11 cellular contexts compared by ENCODE assay signal in genomic region chr10:70889291-70889690, GRCh38. TPM values are rescaled to one million over a fixed set of nuclear protein-coding genes. Genes with fewer than 3 reads are reported as not detected.
DNase-seq lines count a peak whose midpoint lies in the region; ATAC-seq and TF ChIP-seq lines count a peak whose summit lies in the region.
"Had no signal": no experiment of that assay in that cellular context is flagged by ENCODE, and none has a peak within 500 bp of the region (broad histone marks: within the 10 kb centered on the region; RNA-seq: fewer than 3 reads in every experiment).

No MANE protein-coding gene starts in this region.

- no peaks in the 10 kb centered on the region for H3K27me3 ChIP-seq in MG63
- H3K27me3 ChIP-seq in adipocyte (replicated peaks; ENCODE audit: control insufficient read depth, insufficient read depth, low read length), result no peaks in the 10 kb centered on the region
- no peaks in the 10 kb centered on the region for H3K27me3 ChIP-seq in body of pancreas

- no peak overlapping the region for H3K27ac Mint-ChIP-seq in activated CD4-positive, alpha-beta T cell treated with anti-CD3 and anti-CD28 coated beads for 36 hours
- H3K27ac Mint-ChIP-seq in nephron progenitor cell, result no peak overlapping the region

- 42 to 53% methylated on average over 3 of the region's 3 CpGs for WGBS in body of pancreas, 2 donors

- H3K4me1 ChIP-seq in adipocyte (ENCODE audit: control insufficient read depth, insufficient read depth, low read length), result peaks cover 40% of the 10 kb centered on the region
- peaks cover 46% of the 10 kb centered on the region for H3K4me1 ChIP-seq in body of pancreas

- peaks cover 27% of the 10 kb centered on the region for H3K4me1 Mint-ChIP-seq in activated CD4-positive, alpha-beta T cell treated with anti-CD3 and anti-CD28 coated beads for 36 hours
- H3K4me1 Mint-ChIP-seq in nephron progenitor cell, result peaks cover 57% of the 10 kb centered on the region

- H3K9me3 ChIP-seq in MG63 (no peaks in the 10 kb centered on the region), adipocyte (ENCODE audit: control insufficient read depth, low read length) (no peaks in the 10 kb centered on the region), body of pancreas (no peaks in the 10 kb centered on the region)
- H3K9me3 ChIP-seq: thoracic aorta had no signal

- H3K4me3 ChIP-seq in MG63 (peak overlapping the region; percentile 56), adipocyte (ENCODE audit: low read length) (peak overlapping the region; percentile 88), body of pancreas (no peak overlapping the region)

- H3K27me3 Mint-ChIP-seq in activated CD4-positive, alpha-beta T cell treated with anti-CD3 and anti-CD28 coated beads for 36 hours, result no peaks in the 10 kb centered on the region
- H3K27me3 Mint-ChIP-seq in nephron progenitor cell (ENCODE audit: low read depth, poor library complexity), result peaks cover 4% of the 10 kb centered on the region

- ATAC-seq in activated CD4-positive, alpha-beta T cell treated with anti-CD3 and anti-CD28 coated beads for 36 hours, result no peak
- ATAC-seq in body of pancreas, result no peak

- intact Hi-C loops in activated CD4-positive, alpha-beta T cell treated with anti-CD3 and anti-CD28 coated beads for 36 hours (cut with DNase I, micrococcal nuclease), result loop anchor here in 1 of 2 experiments (2.0 kb wide), 1 partner anchor 74 kb away; the partner anchor contains the start of gene SGPL1
- intact Hi-C loops in body of pancreas (cut with DNase I), result no loop called here
- intact Hi-C loops in posterior vena cava (cut with DNase I), result loop anchor here in 1 of 2 donors (5.0 kb wide), 1 partner anchor 72 kb away; the partner anchor contains the start of gene SGPL1

- peak overlapping the region; percentile 73 for H3K4me3 Mint-ChIP-seq in activated CD4-positive, alpha-beta T cell treated with anti-CD3 and anti-CD28 coated beads for 36 hours
- peak overlapping the region; percentile 79 for H3K4me3 Mint-ChIP-seq in nephron progenitor cell

- POLR2A ChIA-PET in activated CD4-positive, alpha-beta T cell treated with anti-CD3 and anti-CD28 coated beads for 36 hours (lab: Charles Lee), result interaction anchor here (0.7 kb wide), 1 partner anchor 14 kb away, joined by 3 read pairs; no protein-coding TSS in a partner anchor

- peaks cover 3% of the 10 kb centered on the region for H3K36me3 ChIP-seq in MG63
- H3K36me3 ChIP-seq in adipocyte (ENCODE audit: control insufficient read depth, insufficient read depth, low read length, severe bottlenecking), result peaks cover 13% of the 10 kb centered on the region
- H3K36me3 ChIP-seq in body of pancreas (replicated peaks in 1 of 2; ENCODE audit: insufficient read depth in 1 of 2, low read depth in 2 of 2), result peaks cover 0 to 6% of the 10 kb centered on the region in 2 donors
- H3K36me3 ChIP-seq: thoracic aorta had no signal

- peak overlapping the region in 1 of 4 donors; percentile 93 for H3K27ac ChIP-seq in body of pancreas

- no peak for DNase-seq in activated CD4-positive, alpha-beta T cell treated with anti-CD3 and anti-CD28 coated beads for 36 hours
- DNase-seq in activated CD4-positive, alpha-beta T cell treated with anti-CD3 and anti-CD28 coated beads, Interleukin-2, amount 50 U/mL, for 48 hours, result no peak
- DNase-seq in MG63 (no peak), adipocyte (ENCODE audit: low read depth) (no peak), nephron progenitor cell (no peak), body of pancreas (no peak), posterior vena cava (ENCODE audit: low spot score) (no peak)
- DNase-seq in activated effector memory CD4-positive, alpha-beta T cell treated with anti-CD3 and anti-CD28 coated beads, Interleukin-2, amount 50 U/mL, for 16 hours, result no peak
- DNase-seq: ACHN, NCI-H1105 treated with DMSO at 0.1 percent for 48 hours had no signal

- H3K9me3 Mint-ChIP-seq in activated CD4-positive, alpha-beta T cell treated with anti-CD3 and anti-CD28 coated beads for 36 hours (ENCODE audit: low read depth), result no peaks in the 10 kb centered on the region
- no peaks in the 10 kb centered on the region for H3K9me3 Mint-ChIP-seq in nephron progenitor cell

- TF ChIP-seq POLR2A in body of pancreas (IDR thresholded peaks at IDR 0.05), result no peak

- TF ChIP-seq CTCF in nephron progenitor cell (IDR thresholded peaks at IDR 0.05) (no peak), body of pancreas (IDR thresholded peaks at IDR 0.05) (no peak)

- CTCF ChIA-PET in activated CD4-positive, alpha-beta T cell treated with anti-CD3 and anti-CD28 coated beads for 36 hours (lab: Charles Lee), result interaction anchor here (0.9 to 2.7 kb wide), 2 partner anchors 10 to 25 kb away, joined by 3 to 12 read pairs; no protein-coding TSS in a partner anchor

- peaks cover 6% of the 10 kb centered on the region for H3K36me3 Mint-ChIP-seq in activated CD4-positive, alpha-beta T cell treated with anti-CD3 and anti-CD28 coated beads for 36 hours (ENCODE audit: low read depth)
- peaks cover 18% of the 10 kb centered on the region for H3K36me3 Mint-ChIP-seq in nephron progenitor cell (ENCODE audit: low read depth)

- no peak overlapping the region for H3K9ac ChIP-seq in adipocyte (ENCODE audit: low read length)

RNA-seq across cellular contexts. Expression of gene PCBD1, which starts 0.9 kb away (rescaled TPM):
- total RNA-seq in activated CD4-positive, alpha-beta T cell treated with anti-CD3 and anti-CD28 coated beads for 36 hours, result 10 to 100 TPM; 40.1 to 47.6 TPM
- total RNA-seq in MG63 (2014; rRNA removed; shearing (Covaris generic); ENCODE audit: low replicate concordance), result 21.0 and 56.9 TPM in 2 replicates
- total RNA-seq in body of pancreas (10 to 100 TPM; 40.5 to 67.7 TPM), posterior vena cava (10 to 100 TPM; 48.7 to 54.1 TPM)

Comparison
In these comparisons a context has a peak if more than half of its experiments do, and no peak if none do; other contexts are left out.
1. H3K4me3 ChIP-seq: peak in MG63 (single experiment) and adipocyte (single experiment); none in body of pancreas (0 of 2).